Comparison of ENCODE assay signal across 18 cellular contexts in the genomic region with DNA sequence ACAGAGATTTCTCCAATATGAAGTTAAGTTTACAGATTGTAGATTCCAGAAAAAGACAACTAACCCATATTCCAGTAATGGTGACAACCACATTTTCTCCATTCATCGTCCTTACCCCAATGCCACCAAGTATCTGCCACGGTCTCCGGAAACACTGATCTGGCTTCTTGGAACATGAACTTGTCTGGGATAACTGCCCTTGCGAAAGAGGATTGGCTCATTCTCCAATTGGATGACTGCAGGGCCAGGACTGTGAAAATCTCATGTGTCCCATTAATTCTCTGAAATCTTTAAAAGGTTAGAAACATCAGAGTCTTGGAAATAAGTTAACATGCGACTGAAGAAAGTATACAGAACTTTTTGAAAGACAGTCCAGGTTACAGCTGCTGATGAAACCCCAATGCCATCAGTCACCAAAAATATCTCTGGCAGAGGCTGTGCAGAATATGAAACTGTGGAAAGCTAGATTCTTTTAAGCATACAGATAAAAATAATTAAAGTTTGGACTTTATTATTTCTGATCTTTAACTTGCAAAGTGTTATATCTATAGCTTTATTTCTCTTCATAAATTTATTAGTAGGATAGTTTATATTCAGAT.
"Had no signal": no experiment of that assay in that cellular context is flagged by ENCODE, and none has a peak within 500 bp of the region (broad histone marks: within the 10 kb centered on the region; RNA-seq: fewer than 3 reads in every experiment).

No MANE protein-coding gene starts in this region.

- H3K27me3 ChIP-seq: left lung, tibial artery, upper lobe of right lung, vagina had no signal

- ATAC-seq: esophagus mucosa; left lung; naive thymus-derived CD4-positive, alpha-beta T cell; stimulated activated memory B cell treated with anti-CD40 and anti-IgM and Interleukin-4, amounts not matched to agents 10 μg/mL and 1 μg/mL and 100 μg/mL, for 72 hours; upper lobe of right lung had no signal

- DNase-seq: effector memory CD4-positive, alpha-beta T cell; foreskin fibroblast; head of caudate nucleus; hypothalamus; kidney glomerular epithelial cell; left lung; mesenchymal stem cell; naive thymus-derived CD4-positive, alpha-beta T cell; nephron progenitor cell; stimulated activated CD4-positive, alpha-beta T cell treated with anti-CD3 and anti-CD28 coated beads, Interleukin-15, amount 100 ng/mL, for 24 hours; stimulated activated CD4-positive, alpha-beta T cell treated with anti-CD3 and anti-CD28 coated beads, Interleukin-1b, Interleukin-23, amount 100 ng/mL, for 48 hours; stimulated activated CD4-positive, alpha-beta T cell treated with anti-CD3 and anti-CD28 coated beads, Interleukin-4, amount 100 ng/mL, for 24 hours; upper lobe of right lung had no signal

- H3K4me3 ChIP-seq: left lung, lung, tibial artery, upper lobe of right lung, vagina had no signal

- H3K27ac ChIP-seq: left lung, tibial artery, upper lobe of right lung, vagina had no signal

- H3K4me1 ChIP-seq: left lung, tibial artery, upper lobe of right lung, vagina had no signal

- H3K9me3 ChIP-seq: upper lobe of right lung, vagina had no signal

- H3K36me3 ChIP-seq: left lung, tibial artery, upper lobe of right lung, vagina had no signal
